8 cellular contexts compared by ENCODE assay signal in the genomic region with DNA sequence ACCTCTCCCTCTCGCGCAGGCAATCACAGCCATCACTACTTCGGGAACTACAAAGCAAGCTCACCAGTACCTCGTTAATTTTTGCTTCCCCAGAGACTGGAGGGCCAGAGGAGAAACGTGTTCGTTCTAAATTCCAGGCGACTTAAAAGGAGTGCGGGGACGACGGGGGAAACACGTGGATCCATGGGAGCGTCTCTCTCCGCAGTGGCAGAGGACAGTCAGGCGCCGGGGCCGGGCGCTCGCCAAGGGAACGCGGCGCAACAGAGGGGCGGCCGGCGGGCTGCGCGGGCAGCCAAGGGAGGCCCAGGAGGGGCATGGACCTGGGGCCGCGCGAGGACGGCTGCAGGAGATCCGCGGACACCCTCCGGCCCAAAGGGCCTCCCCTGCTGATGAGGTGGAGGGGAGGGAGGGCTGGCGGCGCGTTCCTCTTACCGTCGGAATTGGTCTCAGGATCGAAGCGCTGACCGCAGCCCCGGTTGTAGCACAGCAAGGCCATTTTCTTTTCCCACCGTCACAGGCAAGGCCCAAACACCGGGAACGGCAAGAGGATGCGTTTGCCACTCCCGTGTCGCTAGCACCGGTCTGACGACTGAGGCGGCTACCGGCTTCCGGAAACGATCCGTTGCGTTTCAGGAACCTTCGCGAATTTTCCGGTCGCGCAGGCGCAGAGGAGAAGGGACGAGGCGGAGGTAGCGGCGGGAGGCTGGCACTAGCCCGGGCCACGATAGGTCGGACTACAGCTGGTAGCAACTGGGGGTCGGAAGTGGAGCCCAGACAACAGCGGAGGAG. TPM values are rescaled to one million over a fixed set of nuclear protein-coding genes. Genes with fewer than 3 reads are reported as not detected.
DNase-seq lines count a peak whose midpoint lies in the region; ATAC-seq and TF ChIP-seq lines count a peak whose summit lies in the region.

A gene (minus strand): TSS at position 591 of the 789 bp plus-strand sequence. CDS start 95 bp downstream, at position 496.

- no peaks in the 10 kb centered on the region for H3K9me3 ChIP-seq in CD4-positive, CD25-positive, alpha-beta regulatory T cell (ENCODE audit: control insufficient read depth in 2 of 2, low read length in 2 of 2)
- H3K9me3 ChIP-seq in duodenal mucosa (ENCODE audit: control insufficient read depth in 1 of 2, low read length in 2 of 2) (no peaks in the 10 kb centered on the region), right lobe of liver (no peaks in the 10 kb centered on the region)

- no peaks in the 10 kb centered on the region for H3K9me3 Mint-ChIP-seq in CD4-positive, CD25-positive, alpha-beta regulatory T cell
- H3K9me3 Mint-ChIP-seq in activated CD4-positive, alpha-beta memory T cell treated with anti-CD3 and anti-CD28 coated beads for 36 hours: no peaks in the 10 kb centered on the region

- H3K4me3 ChIP-seq in CD4-positive, CD25-positive, alpha-beta regulatory T cell (ENCODE audit: low read depth, low read length): peak within 1 kb of the TSS; percentile 99
- H3K4me3 ChIP-seq in duodenal mucosa (ENCODE audit: low read depth in 1 of 2, low read length in 2 of 2) (peak within 1 kb of the TSS; percentile 79 to 95), right lobe of liver (peak within 1 kb of the TSS; percentile 81 to 93 (median 89))

- H3K27ac Mint-ChIP-seq in CD4-positive, CD25-positive, alpha-beta regulatory T cell: peak within 1 kb of the TSS; percentile 97 to 99 (median 97)
- H3K27ac Mint-ChIP-seq in activated CD4-positive, alpha-beta memory T cell treated with anti-CD3 and anti-CD28 coated beads for 36 hours: peak within 1 kb of the TSS; percentile 93

- H3K27me3 ChIP-seq in CD4-positive, CD25-positive, alpha-beta regulatory T cell (ENCODE audit: control insufficient read depth, insufficient read depth, low read length): no peaks in the 10 kb centered on the region
- H3K27me3 ChIP-seq in duodenal mucosa (ENCODE audit: control insufficient read depth in 1 of 2, insufficient read depth in 2 of 2, low read length in 2 of 2): no peaks in the 10 kb centered on the region
- no peaks in the 10 kb centered on the region for H3K27me3 ChIP-seq in right lobe of liver

- peak within 1 kb of the TSS; percentile 86 to 92 for H3K9ac ChIP-seq in duodenal mucosa (ENCODE audit: low read depth in 1 of 2, low read length in 2 of 2)

- peaks cover 49% of the 10 kb centered on the region for H3K4me1 ChIP-seq in CD4-positive, CD25-positive, alpha-beta regulatory T cell (ENCODE audit: control insufficient read depth, insufficient read depth, low read length, poor library complexity, severe bottlenecking)
- H3K4me1 ChIP-seq in duodenal mucosa (ENCODE audit: control insufficient read depth in 1 of 2, insufficient read depth in 2 of 2, low read length in 2 of 2) (peaks cover 23 to 27% of the 10 kb centered on the region in 2 donors), right lobe of liver (peaks cover 0 to 24% (median 0%) of the 10 kb centered on the region in 4 donors)

- peak; percentile 82 to 86 for ATAC-seq in CD4-positive, CD25-positive, alpha-beta regulatory T cell (ENCODE audit: low read depth in 2 of 2)
- ATAC-seq in GM19395 (IDR thresholded peaks at IDR 0.05; ENCODE audit: unreplicated experiment) (peak; percentile 90), HG03558 (IDR thresholded peaks at IDR 0.05; ENCODE audit: extremely low read depth, unreplicated experiment) (peak; percentile 87), right lobe of liver (peak; percentile 96 to 99 (median 96))

- no peaks in the 10 kb centered on the region for H3K36me3 ChIP-seq in CD4-positive, CD25-positive, alpha-beta regulatory T cell (ENCODE audit: control insufficient read depth, insufficient read depth, low read length)
- H3K36me3 ChIP-seq in duodenal mucosa (ENCODE audit: control insufficient read depth in 1 of 2, insufficient read depth in 2 of 2, low read length in 2 of 2): no peaks in the 10 kb centered on the region
- H3K36me3 ChIP-seq in right lobe of liver: no peaks in the 10 kb centered on the region

- peak within 1 kb of the TSS; percentile 83 for H3K27ac ChIP-seq in CD4-positive, CD25-positive, alpha-beta regulatory T cell (ENCODE audit: insufficient read depth, low read length, poor library complexity, severe bottlenecking)
- peak within 1 kb of the TSS; percentile 79 for H3K27ac ChIP-seq in duodenal mucosa (ENCODE audit: low read depth, low read length)
- H3K27ac ChIP-seq in right lobe of liver: peak within 1 kb of the TSS; percentile 97 to 99 (median 97)

- TF ChIP-seq CTCF in right lobe of liver (IDR thresholded peaks at IDR 0.05): no peak

- peak within 1 kb of the TSS; percentile 98 to 99 (median 99) for H3K4me3 Mint-ChIP-seq in CD4-positive, CD25-positive, alpha-beta regulatory T cell
- peak within 1 kb of the TSS; percentile 98 for H3K4me3 Mint-ChIP-seq in activated CD4-positive, alpha-beta memory T cell treated with anti-CD3 and anti-CD28 coated beads for 36 hours

- H3K4me1 Mint-ChIP-seq in CD4-positive, CD25-positive, alpha-beta regulatory T cell: peaks cover 38 to 68% (median 53%) of the 10 kb centered on the region in 4 donors
- H3K4me1 Mint-ChIP-seq in activated CD4-positive, alpha-beta memory T cell treated with anti-CD3 and anti-CD28 coated beads for 36 hours (ENCODE audit: low read depth): peaks cover 42% of the 10 kb centered on the region

- intact Hi-C loops in activated CD4-positive, alpha-beta memory T cell treated with anti-CD3 and anti-CD28 coated beads for 36 hours (cut with micrococcal nuclease): loop anchor here (2.0 to 10.0 kb wide), 2 partner anchors 18 to 1888 kb away; a partner anchor contains a TSS
- intact Hi-C loops in right lobe of liver (cut with DNase I): no loop called here

- peak; percentile 92 for TF ChIP-seq POLR2A in right lobe of liver (IDR thresholded peaks at IDR 0.05)

- DNase-seq in CD4-positive, CD25-positive, alpha-beta regulatory T cell: peak; percentile 88 to 93 (median 89)
- DNase-seq in NCI-H82 treated with DMSO at 0.1 percent for 48 hours (lab: John Stamatoyannopoulos, UW; ENCODE audit: unreplicated experiment) (peak; percentile 66), right lobe of liver (peak; percentile 93 to 97 (median 95))
- peak; percentile 97 for DNase-seq in activated CD4-positive, alpha-beta memory T cell treated with anti-CD3 and anti-CD28 coated beads for 36 hours
- peak; percentile 92 to 94 for DNase-seq in stimulated activated CD4-positive, alpha-beta T cell treated with anti-CD3 and anti-CD28 coated beads, Interleukin-4, amount 100 ng/mL, for 4 hours

- CTCF ChIA-PET in activated CD4-positive, alpha-beta memory T cell treated with anti-CD3 and anti-CD28 coated beads for 36 hours (lab: Charles Lee): interaction anchor here (1.4 to 2.7 kb wide), 3 partner anchors 14 to 18 kb away, joined by 3 to 16 read pairs (median 5); no protein-coding TSS in a partner anchor

- POLR2A ChIA-PET in activated CD4-positive, alpha-beta memory T cell treated with anti-CD3 and anti-CD28 coated beads for 36 hours (lab: Charles Lee): interaction anchor here (0.8 to 1.7 kb wide), 3 partner anchors 11 to 35 kb away, joined by 3 to 4 read pairs (median 3); no protein-coding TSS in a partner anchor

- H3K36me3 Mint-ChIP-seq in CD4-positive, CD25-positive, alpha-beta regulatory T cell: peaks cover 14% of the 10 kb centered on the region
- peaks cover 30% of the 10 kb centered on the region for H3K36me3 Mint-ChIP-seq in activated CD4-positive, alpha-beta memory T cell treated with anti-CD3 and anti-CD28 coated beads for 36 hours

- WGBS in right lobe of liver (ENCODE audit: insufficient coverage, low coverage, low lambda C conversion rate, missing lambda C conversion rate): 0% methylated on average over 11 of the region's 71 CpGs

- no peaks in the 10 kb centered on the region for H3K27me3 Mint-ChIP-seq in CD4-positive, CD25-positive, alpha-beta regulatory T cell
- no peaks in the 10 kb centered on the region for H3K27me3 Mint-ChIP-seq in activated CD4-positive, alpha-beta memory T cell treated with anti-CD3 and anti-CD28 coated beads for 36 hours

RNA-seq across cellular contexts. Expression of the gene that starts here (rescaled TPM):
- 114 TPM for total RNA-seq in CD4-positive, CD25-positive, alpha-beta regulatory T cell
- 10 to 100 TPM; 36.9 to 43.0 (median 40.7) TPM for polyA plus RNA-seq in CD4-positive, CD25-positive, alpha-beta regulatory T cell
- 10 to 100 TPM; 62.6 to 71.0 TPM for total RNA-seq in activated CD4-positive, alpha-beta memory T cell treated with anti-CD3 and anti-CD28 coated beads for 36 hours
- 10 to 100 TPM; 14.4 to 32.3 (median 17.8) TPM for total RNA-seq in right lobe of liver

Comparison
In these comparisons a context has a peak if more than half of its experiments do, and no peak if none do; other contexts are left out.
1. Peak in every context shown above with its lines: DNase-seq, ATAC-seq, H3K4me3 ChIP-seq and H3K27ac ChIP-seq.